ENCODE assay signal across 8 cellular contexts in genomic region chr12:105226219-105226618, GRCh38. TPM values are rescaled to one million over a fixed set of nuclear protein-coding genes. Genes with fewer than 3 reads are reported as not detected.
DNase-seq lines count a peak whose midpoint lies in the region; ATAC-seq and TF ChIP-seq lines count a peak whose summit lies in the region.

No MANE protein-coding gene starts in this region.

- H3K9me3 ChIP-seq in MG63 (no peaks in the 10 kb centered on the region), WERI-Rb-1 (ENCODE audit: severe bottlenecking) (no peaks in the 10 kb centered on the region)

- peak overlapping the region; percentile 13 to 42 for H3K27ac ChIP-seq in coronary artery
- H3K27ac ChIP-seq in WERI-Rb-1: no peak overlapping the region

- H3K27me3 ChIP-seq in MG63 (no peaks in the 10 kb centered on the region), WERI-Rb-1 (ENCODE audit: insufficient read depth, low read depth, severe bottlenecking) (no peaks in the 10 kb centered on the region)

- ATAC-seq in GM19395 (IDR thresholded peaks at IDR 0.05; ENCODE audit: unreplicated experiment): peak; percentile 77
- no peak for ATAC-seq in GM19455 (IDR thresholded peaks at IDR 0.05; ENCODE audit: unreplicated experiment)

- H3K36me3 ChIP-seq in MG63 (peaks cover 53% of the 10 kb centered on the region), WERI-Rb-1 (peaks cover 7% of the 10 kb centered on the region)

- H3K4me3 ChIP-seq in MG63: no peak overlapping the region
- no peak overlapping the region for H3K4me3 ChIP-seq in coronary artery
- H3K4me3 ChIP-seq in WERI-Rb-1 (ENCODE audit: low read depth, low read length): no peak overlapping the region

- TF ChIP-seq CTCF in coronary artery (IDR thresholded peaks at IDR 0.05) (no peak), WERI-Rb-1 (IDR thresholded peaks at IDR 0.05; ENCODE audit: low read depth, low read length) (no peak)

- peak; percentile 91 for DNase-seq in MG63
- DNase-seq in coronary artery (ENCODE audit: low spot score): no peak
- DNase-seq in middle frontal gyrus (ENCODE audit: extremely low spot score, low spot score): peak; percentile 63
- DNase-seq in WERI-Rb-1: no peak
- DNase-seq in NCI-H2107 (lab: John Stamatoyannopoulos, UW): no peak
- no peak for DNase-seq in NCI-H187 treated with DMSO at 0.1 percent for 48 hours (lab: John Stamatoyannopoulos, UW)

RNA-seq across cellular contexts. Expression of gene APPL2, which starts 9.8 kb away (rescaled TPM):
- 20.4 and 30.1 TPM in 2 replicates for total RNA-seq in MG63 (2014; rRNA removed; shearing (Covaris generic); ENCODE audit: low replicate concordance)

Comparison
In these comparisons a context has a peak if more than half of its experiments do, and no peak if none do; other contexts are left out.
1. DNase-seq: peak in MG63 (single experiment) and middle frontal gyrus (single experiment); none in coronary artery (single experiment), WERI-Rb-1 (single experiment), NCI-H2107 (single experiment) and NCI-H187 treated with DMSO at 0.1 percent for 48 hours (single experiment).